ENCODE assay signal across 31 cellular contexts in genomic region chr3:150874666-150875219, GRCh38. TPM values are rescaled to one million over a fixed set of nuclear protein-coding genes. Genes with fewer than 3 reads are reported as not detected.
"Had no signal": no experiment of that assay in that cellular context is flagged by ENCODE, and none has a peak within 500 bp of the region (broad histone marks: within the 10 kb centered on the region; RNA-seq: fewer than 3 reads in every experiment).

No MANE protein-coding gene starts in this region.

- DNase-seq: activated CD4-positive, alpha-beta T cell treated with anti-CD3 and anti-CD28 coated beads, Interleukin-2, amount 50 U/mL, for 48 hours; activated CD8-positive, alpha-beta memory T cell treated with anti-CD3 and anti-CD28 coated beads, Interleukin-2, amount 50 U/mL, for 48 hours; activated T-cell treated with anti-CD3 and anti-CD28 coated beads, Interleukin-2, amount 50 U/mL, for 48 hours; amygdala; dermis blood vessel endothelial cell; effector CD8-positive, alpha-beta T cell; heart right ventricle; naive B cell; retina; stimulated activated CD4-positive, alpha-beta T cell treated with anti-CD3 and anti-CD28 coated beads, Interleukin-4, amount 100 ng/mL, for 24 hours; stimulated activated naive CD8-positive, alpha-beta T cell treated with anti-CD3 and anti-CD28 coated beads, Interleukin-15, Interleukin-2, amounts not matched to agents 100 U/mL and 50 U/mL, for 24 hours; T-helper 9 cell; upper lobe of right lung had no signal

- ATAC-seq: gastroesophageal sphincter; heart right ventricle; left lobe of liver; stimulated activated naive CD8-positive, alpha-beta T cell treated with anti-CD3 and anti-CD28 coated beads, Interleukin-15, Interleukin-2, amounts not matched to agents 100 U/mL and 50 U/mL, for 24 hours had no signal

- H3K27ac ChIP-seq: cardiac muscle cell, gastroesophageal sphincter, upper lobe of right lung had no signal

- H3K4me1 ChIP-seq: gastroesophageal sphincter, upper lobe of right lung had no signal

- H3K4me3 ChIP-seq: cardiac muscle cell, gastroesophageal sphincter, heart right ventricle, lung, upper lobe of right lung had no signal

- H3K27me3 ChIP-seq: cardiac muscle cell, gastroesophageal sphincter, heart right ventricle, upper lobe of right lung had no signal

- H3K36me3 ChIP-seq: cardiac muscle cell, gastroesophageal sphincter, heart right ventricle, upper lobe of right lung had no signal

- H3K9me3 ChIP-seq: gastroesophageal sphincter, heart right ventricle, upper lobe of right lung had no signal

RNA-seq across cellular contexts. Expression of gene MINDY4B, which starts 30.5 kb away (rescaled TPM):
- total RNA-seq: activated CD8-positive, alpha-beta memory T cell treated with anti-CD3 and anti-CD28 coated beads for 36 hours; activated naive CD4-positive, alpha-beta T cell treated with anti-CD3 and anti-CD28 coated beads, Interleukin-2, amount 50 U/mL, for 72 hours; cardiac muscle cell; cerebellum; dermis blood vessel endothelial cell; gastroesophageal sphincter; kidney epithelial cell; left lobe of liver; lung; mesenteric fat pad; mucosa of gallbladder; neural crest cell; omental fat pad; progenitor cell of endocrine pancreas; SK-MEL-5; subcutaneous adipose tissue; T-helper 1 cell treated with Interleukin-12 subunit alpha and Interleukin-12 subunit beta and Interleukin-4 antibody, amounts not matched to agents 30 ng/mL and 1 ng/mL, for 36 hours; upper lobe of right lung had no signal
- polyA plus RNA-seq: cardiac muscle cell, esophagus, heart right ventricle, lung, thymus had no signal
